ENCODE assay signal across 8 cellular contexts in the genomic region with DNA sequence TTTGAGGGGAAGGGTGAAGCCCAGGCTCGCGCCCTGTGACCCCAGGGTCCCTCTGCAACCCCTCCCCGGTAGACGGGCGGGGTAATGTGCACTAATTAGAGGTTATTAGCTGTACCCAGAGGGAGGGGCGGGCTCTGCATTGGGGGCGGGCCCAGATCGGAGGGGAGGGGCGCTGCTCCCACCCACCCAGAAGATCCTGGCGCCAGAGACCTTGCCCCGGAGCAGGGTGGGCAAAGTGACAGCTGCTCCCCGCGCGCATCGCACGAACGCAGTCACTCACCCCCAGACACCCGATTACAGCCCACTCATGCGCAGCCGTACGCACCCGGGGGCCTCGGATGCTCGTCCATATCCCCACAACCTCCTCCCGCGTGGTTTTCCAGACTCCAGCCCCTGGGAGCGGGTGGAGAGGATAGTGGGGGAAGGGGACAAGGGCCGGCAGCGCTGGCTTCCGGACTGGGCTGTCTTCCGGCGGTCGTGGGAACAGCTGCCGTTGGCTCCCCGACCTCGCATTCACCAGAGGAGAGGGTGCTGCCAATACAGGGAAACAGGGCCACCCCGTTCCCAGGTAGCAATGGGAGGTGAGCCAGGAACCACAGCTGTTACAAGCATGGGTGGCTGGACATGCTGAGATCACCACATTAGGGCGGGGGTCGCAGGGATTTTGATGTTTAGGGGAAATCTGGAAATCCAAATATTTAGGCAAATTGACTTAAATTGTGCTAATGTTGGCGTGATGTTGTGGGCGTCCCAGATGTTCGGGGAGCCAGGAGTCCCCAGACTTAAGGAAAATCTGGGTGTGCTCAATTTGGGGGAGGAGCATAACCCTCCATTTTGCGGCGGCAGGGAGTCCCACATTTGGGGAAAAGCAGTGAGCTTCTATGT. TPM values are rescaled to one million over a fixed set of nuclear protein-coding genes. Genes with fewer than 3 reads are reported as not detected.
DNase-seq lines count a peak whose midpoint lies in the region; ATAC-seq and TF ChIP-seq lines count a peak whose summit lies in the region.

No MANE protein-coding gene starts in this region.

- H3K36me3 ChIP-seq in HAP-1 (replicated peaks) (0 out of 2 replicates have a peak, but pooled peaks cover 3% of the 10 kb centered on the region), OCI-LY1 (ENCODE audit: insufficient read depth, low read length) (no peaks in the 10 kb centered on the region)

- peak overlapping the region; percentile 63 for H3K9ac ChIP-seq in OCI-LY1 (ENCODE audit: low read length)

- no peaks in the 10 kb centered on the region for H4K20me1 ChIP-seq in OCI-LY1 (ENCODE audit: insufficient read depth, low read length)

- H2AFZ ChIP-seq in OCI-LY1 (ENCODE audit: low read length) = no peak overlapping the region

- no peaks in the 10 kb centered on the region for H3K9me2 ChIP-seq in OCI-LY1 (ENCODE audit: low read depth, low read length)

- no peaks in the 10 kb centered on the region for H3K27me3 ChIP-seq in CD4-positive, alpha-beta T cell (ENCODE audit: control insufficient read depth, insufficient read depth, low read length)
- H3K27me3 ChIP-seq in HAP-1 (ENCODE audit: low read depth) (no peaks in the 10 kb centered on the region), OCI-LY1 (ENCODE audit: insufficient read depth, low read length) (no peaks in the 10 kb centered on the region)

- peak overlapping the region; percentile 90 for H3K4me3 Mint-ChIP-seq in CD4-positive, alpha-beta T cell

- peak overlapping the region; percentile 80 for H3K4me2 ChIP-seq in OCI-LY1 (ENCODE audit: low read length)

- H3K4me3 ChIP-seq in HAP-1 (peak overlapping the region; percentile 39), OCI-LY1 (ENCODE audit: low read depth, low read length, poor library complexity, severe bottlenecking) (peak overlapping the region; percentile 61)

- H3K9me3 Mint-ChIP-seq in CD4-positive, alpha-beta T cell = no peaks in the 10 kb centered on the region

- no peak for ATAC-seq in CD4-positive, alpha-beta T cell (ENCODE audit: poor library complexity)
- ATAC-seq in left cardiac atrium (peak; percentile 45 to 47), HG03039 (IDR thresholded peaks at IDR 0.05; ENCODE audit: unreplicated experiment) (no peak), HG03196 (IDR thresholded peaks at IDR 0.05; ENCODE audit: unreplicated experiment) (no peak)

- POLR2A ChIA-PET in CD4-positive, alpha-beta T cell (lab: Charles Lee) = interaction anchor here (1.3 to 8.4 kb wide), 8 partner anchors 10 to 97 kb away, joined by 3 to 301 read pairs (median 8); partner anchors contain the start of genes GET3, JUNB, PRDX2 and RNASEH2A

- H3K27me3 Mint-ChIP-seq in CD4-positive, alpha-beta T cell = no peaks in the 10 kb centered on the region

- peak overlapping the region; percentile 82 for H3K27ac ChIP-seq in CD4-positive, alpha-beta T cell (ENCODE audit: low read depth, low read length)
- peak overlapping the region; percentile 25 for H3K27ac ChIP-seq in OCI-LY1 (ENCODE audit: low read depth, low read length, poor library complexity, severe bottlenecking)

- H3F3A ChIP-seq in OCI-LY1 (ENCODE audit: insufficient read depth, low read length) = peaks cover 7% of the 10 kb centered on the region; the same call in 1 of the 2 replicates

- CTCF ChIA-PET in CD4-positive, alpha-beta T cell (lab: Charles Lee) = interaction anchor here (0.9 to 6.5 kb wide), 11 partner anchors 11 to 164 kb away, joined by 3 to 178 read pairs (median 4); partner anchors contain the start of genes GET3, JUNB, PRDX2 and THSD8

- H3K9me3 ChIP-seq in CD4-positive, alpha-beta T cell (ENCODE audit: control insufficient read depth, low read length) = no peaks in the 10 kb centered on the region
- H3K9me3 ChIP-seq in HAP-1 (no peaks in the 10 kb centered on the region), OCI-LY1 (ENCODE audit: low read length) (no peaks in the 10 kb centered on the region)

- intact Hi-C loops in CD4-positive, alpha-beta T cell (cut with DNase I, micrococcal nuclease) = no loop called here
- intact Hi-C loops in left cardiac atrium (cut with DNase I) = no loop called here
- intact Hi-C loops in posterior cingulate gyrus (cut with DNase I) = loop anchor here (5.0 kb wide), 1 partner anchor 69 kb away; no protein-coding TSS in a partner anchor

- H3K79me2 ChIP-seq in OCI-LY1 (ENCODE audit: insufficient read depth, low read length) = no peaks in the 10 kb centered on the region

- in situ Hi-C loops in HAP-1 (cut with MboI; ENCODE audit: low sequenced_read_pairs) = no loop called here

- no peaks in the 10 kb centered on the region for H3K36me3 Mint-ChIP-seq in CD4-positive, alpha-beta T cell (ENCODE audit: low read depth)

- H3K4me1 ChIP-seq in HAP-1 (peaks cover 18% of the 10 kb centered on the region), OCI-LY1 (ENCODE audit: insufficient read depth, low read length, severe bottlenecking) (peaks cover 47% of the 10 kb centered on the region)

- no peak for TF ChIP-seq CTCF in CD4-positive, alpha-beta T cell (IDR thresholded peaks at IDR 0.05)
- TF ChIP-seq CTCF in OCI-LY1 (IDR thresholded peaks at IDR 0.05; ENCODE audit: low read length) = no peak

- H3K4me1 Mint-ChIP-seq in CD4-positive, alpha-beta T cell (ENCODE audit: low read depth) = peaks cover 47% of the 10 kb centered on the region

- peak overlapping the region; percentile 94 for H3K27ac Mint-ChIP-seq in CD4-positive, alpha-beta T cell

- DNase-seq in CD4-positive, alpha-beta T cell = peak in 5 of 10 experiments; percentile 20 to 49 (median 41)
- DNase-seq in HAP-1 (ENCODE audit: low spot score in 2 of 2) = peak in 1 of 2 experiments; percentile 79
- DNase-seq in amniotic epithelial cell (ENCODE audit: low read depth) = peak; percentile 74
- peak; percentile 87 for DNase-seq in left cardiac atrium
- peak in 7 of 10 donors; percentile 42 to 94 (median 62) for DNase-seq in posterior cingulate gyrus

RNA-seq across cellular contexts. Expression of gene HOOK2, which starts 2.9 kb away (rescaled TPM):
- total RNA-seq in CD4-positive, alpha-beta T cell = 10 to 100 TPM; 14.8 to 17.0 TPM
- total RNA-seq in left cardiac atrium = 10 to 100 TPM; 16.8 to 28.8 TPM

RNA-seq across cellular contexts. Expression of gene JUNB, which starts 13.0 kb away (rescaled TPM):
- 1,000 to 10,000 TPM; 2,467 to 2,518 TPM for total RNA-seq in CD4-positive, alpha-beta T cell
- total RNA-seq in left cardiac atrium = 100 to 1,000 TPM in 1 of 2 donors, 10 to 100 TPM in 1; 46.6 to 216 TPM

RNA-seq across cellular contexts. Expression of gene PRDX2, which starts 23.3 kb away (rescaled TPM):
- 10 to 100 TPM; 59.7 to 65.9 TPM for total RNA-seq in CD4-positive, alpha-beta T cell
- 100 to 1,000 TPM; 525 to 629 TPM for total RNA-seq in left cardiac atrium

RNA-seq across cellular contexts. Expression of gene THSD8, which starts 23.6 kb away (rescaled TPM):
- total RNA-seq in CD4-positive, alpha-beta T cell = 1 to 10 TPM in 1 of 2 experiments, not detected in 1; 1.3 TPM
- total RNA-seq in left cardiac atrium = 1 to 10 TPM; 1.8 to 3.2 TPM

RNA-seq across cellular contexts. Expression of gene BEST2, which starts 26.7 kb away (rescaled TPM):
- total RNA-seq in CD4-positive, alpha-beta T cell = not detected
- total RNA-seq in left cardiac atrium = not detected

Comparison
In these comparisons a context has a peak if more than half of its experiments do, and no peak if none do; other contexts are left out.
1. ATAC-seq: peak in left cardiac atrium (2 of 2); none in CD4-positive, alpha-beta T cell (single experiment), HG03039 (single experiment) and HG03196 (single experiment).
2. RNA of gene JUNB, which starts 13.0 kb away (total RNA-seq): 2,467 to 2,518 TPM in CD4-positive, alpha-beta T cell; 46.6 to 216 TPM in left cardiac atrium; every median in the first group is over 10 times any median in the second.
3. RNA of gene PRDX2, which starts 23.3 kb away (total RNA-seq): 525 to 629 TPM in left cardiac atrium; 59.7 to 65.9 TPM in CD4-positive, alpha-beta T cell; every median in the first group is over 4 times any median in the second.